In the genomic region with DNA sequence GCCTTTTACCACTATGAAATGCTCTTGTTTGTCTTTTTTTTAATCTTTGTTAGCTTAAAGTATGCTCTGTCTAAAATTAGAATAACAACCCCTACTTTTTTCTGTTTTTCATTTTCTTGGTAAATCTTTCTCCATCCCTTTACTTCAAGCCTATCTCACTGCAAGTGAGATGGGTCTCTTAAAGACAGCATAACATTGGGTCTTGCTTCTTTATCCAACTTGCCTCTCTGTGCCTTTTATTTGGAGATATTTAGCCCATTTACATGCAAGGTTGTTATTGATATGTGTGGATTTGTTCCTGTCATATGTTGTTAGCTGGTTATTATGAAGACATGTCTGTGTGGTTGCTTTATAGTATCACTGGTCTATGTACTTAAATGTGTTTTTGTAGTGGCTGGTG, we compare ENCODE assay signal across 32 cellular contexts. TPM values are rescaled to one million over a fixed set of nuclear protein-coding genes. Genes with fewer than 3 reads are reported as not detected.
DNase-seq lines count a peak whose midpoint lies in the region; ATAC-seq, FAIRE-seq and TF ChIP-seq lines count a peak whose summit lies in the region.
"Had no signal": no experiment of that assay in that cellular context is flagged by ENCODE, and none has a peak within 500 bp of the region (broad histone marks: within the 10 kb centered on the region; RNA-seq: fewer than 3 reads in every experiment).

No MANE protein-coding gene starts in this region.

- no peak overlapping the region for H3K27ac ChIP-seq in HEK293 (ENCODE audit: extremely low read depth, low read depth, low read length)
- H3K27ac ChIP-seq: 22Rv1; A549; BLaER1; BLaER1 treated with 17β-estradiol and CSF1 and Interleukin-3, amounts not matched to agents 10 nM and 100 nM; C4-2B had no signal

- POLR2A ChIA-PET in HEK293 (lab: Yijun Ruan, JAX), result no interaction called here

- no peak overlapping the region for H3K27ac Mint-ChIP-seq in CD14-positive monocyte
- H3K27ac Mint-ChIP-seq: B cell; CD4-positive, alpha-beta T cell; CD4-positive, CD25-positive, alpha-beta regulatory T cell; CD8-positive, alpha-beta T cell had no signal

- H3K9me3 Mint-ChIP-seq in CD14-positive monocyte, result peaks cover 0 to 6% (median 5%) of the 10 kb centered on the region in 7 donors
- H3K9me3 Mint-ChIP-seq: CD4-positive, alpha-beta T cell; CD8-positive, alpha-beta T cell had no signal

- no peaks in the 10 kb centered on the region for H3K4me1 ChIP-seq in HEK293 (ENCODE audit: control insufficient read depth, insufficient read depth, low read length)
- H3K4me1 ChIP-seq: A549; BE2C; BLaER1; BLaER1 treated with 17β-estradiol and CSF1 and Interleukin-3, amounts not matched to agents 10 nM and 100 nM; Caco-2 had no signal

- intact Hi-C loops in CD14-positive monocyte (cut with micrococcal nuclease), result no loop called here

- peak; percentile 29 for FAIRE-seq in GM18507 (lab: Jason Lieb, UNC)
- FAIRE-seq: A204.1, A549, D721Med had no signal

- ATAC-seq in GM21825 (IDR thresholded peaks at IDR 0.05; ENCODE audit: unreplicated experiment), result no peak
- ATAC-seq: A549; CD8-positive, alpha-beta T cell had no signal

- no peak for TF ChIP-seq CTCF in HEK293 (tag by site-specific recombination; IDR thresholded peaks at IDR 0.05)
- TF ChIP-seq CTCF in CD14-positive monocyte (IDR thresholded peaks at IDR 0.05), result no peak

- DNase-seq in GM18507 (ENCODE audit: extremely low spot score, insufficient read length, low read depth) (no peak), CD14-positive monocyte (ENCODE audit: low spot score) (no peak)
- DNase-seq: 8988T; ACHN; AML-193; BE2C; C1 segment of cervical spinal cord; Caco-2; Calu3; CD4-positive, alpha-beta memory T cell; CD4-positive, alpha-beta T cell; CD4-positive, CD25-positive, alpha-beta regulatory T cell; CD8-positive, alpha-beta memory T cell; CD8-positive, alpha-beta T cell; COR-L47; DMS 273 treated with DMSO at 0.1 percent for 48 hours; DMS153; DMS53; DMS79; DMS79 treated with DMSO at 0.1 percent for 48 hours; DND-41; EL had no signal

- H3K4me3 Mint-ChIP-seq in CD14-positive monocyte, result no peak overlapping the region
- H3K4me3 Mint-ChIP-seq: B cell; CD4-positive, alpha-beta memory T cell; CD4-positive, alpha-beta T cell; CD4-positive, CD25-positive, alpha-beta regulatory T cell; CD8-positive, alpha-beta memory T cell; CD8-positive, alpha-beta T cell had no signal

- H3K9me3 ChIP-seq in HEK293 (ENCODE audit: control insufficient read depth, insufficient read depth, low read depth, low read length), result no peaks in the 10 kb centered on the region
- H3K9me3 ChIP-seq: BE2C, Caco-2 had no signal

- peaks cover 0 to 3% (median 0%) of the 10 kb centered on the region in 3 donors for H3K27me3 Mint-ChIP-seq in CD14-positive monocyte (ENCODE audit: low read depth in 3 of 3)

- H3K4me1 Mint-ChIP-seq in CD14-positive monocyte, result no peaks in the 10 kb centered on the region
- H3K4me1 Mint-ChIP-seq: B cell; CD4-positive, alpha-beta memory T cell; CD4-positive, CD25-positive, alpha-beta regulatory T cell; CD8-positive, alpha-beta memory T cell had no signal

- no peak overlapping the region for H3K4me3 ChIP-seq in HEK293 (ENCODE audit: low read depth, low read length)
- H3K4me3 ChIP-seq: A549; BLaER1; BLaER1 treated with 17β-estradiol and CSF1 and Interleukin-3, amounts not matched to agents 10 nM and 100 nM had no signal

- CTCF ChIA-PET in HEK293 (lab: Yijun Ruan, JAX), result interaction anchor here (0.7 to 1.1 kb wide), 2 partner anchors 107 to 590 kb away, joined by 3 read pairs; no protein-coding TSS in a partner anchor

- H3K36me3 ChIP-seq in HEK293 (ENCODE audit: control insufficient read depth in 2 of 2, insufficient read depth in 1 of 2, low read length in 2 of 2), result no peaks in the 10 kb centered on the region
- H3K36me3 ChIP-seq: BE2C; BLaER1; BLaER1 treated with 17β-estradiol and CSF1 and Interleukin-3, amounts not matched to agents 10 nM and 100 nM had no signal

- no peaks in the 10 kb centered on the region for H3K36me3 Mint-ChIP-seq in CD14-positive monocyte
- H3K36me3 Mint-ChIP-seq: CD4-positive, alpha-beta memory T cell; CD8-positive, alpha-beta T cell had no signal

TF ChIP-seq in HEK293, 187 proteins besides CTCF, POLR2A, EP300 and RAD21:
- TF ChIP-seq SETDB1 (IDR thresholded peaks at IDR 0.05; ENCODE audit: insufficient read length, low read length) (peak; percentile 70), ZNF16 (tag by site-specific recombination; IDR thresholded peaks at IDR 0.05; ENCODE audit: low read depth) (no peak), ZNF529 (tag by site-specific recombination; IDR thresholded peaks at IDR 0.05; ENCODE audit: insufficient replicate concordance) (peak; percentile 64), TRIM28 (IDR thresholded peaks at IDR 0.05; ENCODE audit: borderline replicate concordance, low read length) (0 out of 2 replicates have a peak, but pooled peaks have one; percentile 43)

RNA-seq across cellular contexts. Expression of a gene that starts 41.3 kb away (rescaled TPM):
- 1 to 10 TPM; 2.2 to 2.8 TPM for polyA plus RNA-seq in CD14-positive monocyte
